ENCODE assay signal across 8 cellular contexts in genomic region chr12:81078469-81079196, GRCh38. TPM values are rescaled to one million over a fixed set of nuclear protein-coding genes. Genes with fewer than 3 reads are reported as not detected.
A peak's percentile ranks its signal among the peaks of the same experiment; 100 is the strongest.
DNase-seq lines count a peak whose midpoint lies in the region; ATAC-seq and TF ChIP-seq lines count a peak whose summit lies in the region.

No MANE protein-coding gene starts in this region.

- no CpG with 5 or more reads among the region's 10 CpGs for WGBS in trophoblast cell (ENCODE audit: extremely low coverage, insufficient coverage, insufficient read length)

- H3K18ac ChIP-seq in trophoblast cell (ENCODE audit: low read length), result peak overlapping the region; percentile 94

- H3K14ac ChIP-seq in trophoblast cell (ENCODE audit: low read length), result peak overlapping the region; percentile 89

- H4K8ac ChIP-seq in trophoblast cell (ENCODE audit: low read depth, low read length), result peak overlapping the region; percentile 97

- CTCF ChIA-PET in WTC11 (lab: Charles Lee), result interaction anchor here (0.8 to 1.3 kb wide), 2 partner anchors 50 to 241 kb away, joined by 3 to 4 read pairs; no protein-coding TSS in a partner anchor

- intact Hi-C loops in left ventricle myocardium superior (cut with micrococcal nuclease), result no loop called here

- H2BK5ac ChIP-seq in trophoblast cell (ENCODE audit: low read depth, low read length, poor library complexity), result no peak overlapping the region

- DNase-seq in Daoy (ENCODE audit: low read depth), result peak; percentile 89
- DNase-seq in WTC11 (ENCODE audit: low spot score), result no peak
- no peak for DNase-seq in left ventricle myocardium superior
- no peak for DNase-seq in trophoblast cell
- no peak for DNase-seq in stimulated activated naive CD4-positive, alpha-beta T cell treated with Interleukin-2 at 50 U/mL for 16 hours (lab: John Stamatoyannopoulos, UW)
- DNase-seq in GM10266 (ENCODE audit: extremely low spot score), result no peak
- DNase-seq in amniotic stem cell (lab: John Stamatoyannopoulos, UW), result no peak

- POLR2A ChIA-PET in WTC11 (lab: Charles Lee), result no interaction called here

- H3K27me3 ChIP-seq in trophoblast cell (ENCODE audit: insufficient read depth, low read length), result no peaks in the 10 kb centered on the region

- H3K9ac ChIP-seq in trophoblast cell (ENCODE audit: low read length), result peak overlapping the region; percentile 24

- peaks cover 3% of the 10 kb centered on the region for H3K79me2 ChIP-seq in trophoblast cell (ENCODE audit: control insufficient read depth, insufficient read depth, low read length, poor library complexity)

- H4K91ac ChIP-seq in trophoblast cell (ENCODE audit: low read depth, low read length), result peak overlapping the region; percentile 4

- H2AK5ac ChIP-seq in trophoblast cell (ENCODE audit: low read length), result no peak overlapping the region

- H3K9me3 ChIP-seq in trophoblast cell (ENCODE audit: insufficient read depth, low read depth, low read length), result no peaks in the 10 kb centered on the region

- H2BK12ac ChIP-seq in trophoblast cell (ENCODE audit: low read length), result no peak overlapping the region

- H3K4ac ChIP-seq in trophoblast cell (ENCODE audit: low read depth, low read length), result no peak overlapping the region

- H3K4me1 ChIP-seq in trophoblast cell (ENCODE audit: control insufficient read depth in 1 of 2, insufficient read depth in 2 of 2, low read length in 2 of 2), result peaks cover 3 to 8% of the 10 kb centered on the region in 2 experiments

- no peak for TF ChIP-seq CTCF in WTC11 (IDR thresholded peaks at IDR 0.05)
- TF ChIP-seq CTCF in GM10266 (IDR thresholded peaks at IDR 0.05; ENCODE audit: control insufficient read depth, insufficient read depth, low read depth, missing control alignments), result no peak

- no peak overlapping the region for H3K27ac Mint-ChIP-seq in WTC11

- H3K27me3 Mint-ChIP-seq in WTC11 (ENCODE audit: low read depth), result no peaks in the 10 kb centered on the region; the same call in 1 of the 2 replicates

- no peak overlapping the region for H2BK120ac ChIP-seq in trophoblast cell (ENCODE audit: insufficient read depth, low read length, poor library complexity)

- H4K12ac ChIP-seq in trophoblast cell (ENCODE audit: low read depth, low read length), result peak overlapping the region; percentile 45

- H2AFZ ChIP-seq in trophoblast cell (ENCODE audit: insufficient read depth, low read length, poor library complexity), result peak overlapping the region; percentile 78

- ATAC-seq in WTC11 (peak; percentile 5; the same call in 1 of the 2 replicates), left ventricle myocardium superior (peak; percentile 55), HG02981 (IDR thresholded peaks at IDR 0.05; ENCODE audit: unreplicated experiment) (no peak)

- H3K27ac ChIP-seq in trophoblast cell (ENCODE audit: low read depth, low read length), result no peak overlapping the region

- no peaks in the 10 kb centered on the region for H3K9me3 Mint-ChIP-seq in WTC11

- H3K4me3 ChIP-seq in trophoblast cell (ENCODE audit: low read depth, low read length), result peak overlapping the region; percentile 80

- H3K79me1 ChIP-seq in trophoblast cell (ENCODE audit: low read length), result peaks cover 9% of the 10 kb centered on the region

- H3K4me2 ChIP-seq in trophoblast cell (ENCODE audit: low read length), result peak overlapping the region; percentile 73

- H3K23ac ChIP-seq in trophoblast cell (ENCODE audit: low read length), result no peak overlapping the region

- peak overlapping the region; percentile 82 for H3K4me3 Mint-ChIP-seq in WTC11

- peaks cover 57% of the 10 kb centered on the region for H3K4me1 Mint-ChIP-seq in WTC11

- no peaks in the 10 kb centered on the region for H3K36me3 Mint-ChIP-seq in WTC11

- no peaks in the 10 kb centered on the region for H3K36me3 ChIP-seq in trophoblast cell (ENCODE audit: control insufficient read depth in 1 of 2, insufficient read depth in 2 of 2, low read length in 2 of 2)

TF ChIP-seq in WTC11, 78 proteins besides CTCF, POLR2A, EP300 and RAD21 (continues in another document):
- TF ChIP-seq, protein P1, sequence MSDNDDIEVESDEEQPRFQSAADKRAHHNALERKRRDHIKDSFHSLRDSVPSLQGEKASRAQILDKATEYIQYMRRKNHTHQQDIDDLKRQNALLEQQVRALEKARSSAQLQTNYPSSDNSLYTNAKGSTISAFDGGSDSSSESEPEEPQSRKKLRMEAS (CRISPR knock-in tag; IDR thresholded peaks at IDR 0.05), result no peak
- TF ChIP-seq ZNF532 (CRISPR knock-in tag; IDR thresholded peaks at IDR 0.05; ENCODE audit: borderline replicate concordance), result no peak
- no peak for TF ChIP-seq STAT6 (CRISPR knock-in tag; conservative IDR thresholded peaks at IDR 0.05; ENCODE audit: low read depth)
- TF ChIP-seq, protein P2, sequence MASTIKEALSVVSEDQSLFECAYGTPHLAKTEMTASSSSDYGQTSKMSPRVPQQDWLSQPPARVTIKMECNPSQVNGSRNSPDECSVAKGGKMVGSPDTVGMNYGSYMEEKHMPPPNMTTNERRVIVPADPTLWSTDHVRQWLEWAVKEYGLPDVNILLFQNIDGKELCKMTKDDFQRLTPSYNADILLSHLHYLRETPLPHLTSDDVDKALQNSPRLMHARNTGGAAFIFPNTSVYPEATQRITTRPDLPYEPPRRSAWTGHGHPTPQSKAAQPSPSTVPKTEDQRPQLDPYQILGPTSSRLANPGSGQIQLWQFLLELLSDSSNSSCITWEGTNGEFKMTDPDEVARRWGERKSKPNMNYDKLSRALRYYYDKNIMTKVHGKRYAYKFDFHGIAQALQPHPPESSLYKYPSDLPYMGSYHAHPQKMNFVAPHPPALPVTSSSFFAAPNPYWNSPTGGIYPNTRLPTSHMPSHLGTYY (CRISPR knock-in tag; IDR thresholded peaks at IDR 0.05), result no peak
- no peak for TF ChIP-seq SMAD4 (CRISPR knock-in tag; IDR thresholded peaks at IDR 0.05)
- no peak for TF ChIP-seq PREB (CRISPR knock-in tag; IDR thresholded peaks at IDR 0.05; ENCODE audit: borderline replicate concordance)
- no peak for TF ChIP-seq NFE2L1 (CRISPR knock-in tag; IDR thresholded peaks at IDR 0.05)
- TF ChIP-seq TCF7 (CRISPR knock-in tag; IDR thresholded peaks at IDR 0.05; ENCODE audit: low read depth), result no peak

RNA-seq across cellular contexts. Expression of gene ACSS3, which starts 0.8 kb away (rescaled TPM):
- total RNA-seq in Daoy (2014; rRNA removed; shearing (Covaris generic)), result 4.2 and 7.0 TPM in 2 replicates
- total RNA-seq in WTC11 (2021) (18.6 to 20.7 TPM (median 20.2 TPM) in 3 replicates), left ventricle myocardium superior (22.0 TPM)
- 5.6 and 5.8 TPM in 2 replicates for polyA plus RNA-seq in trophoblast cell (2013)
